In genomic region chr11:13184295-13184794, GRCh38 we compare ENCODE assay signal across 24 cellular contexts.
"Had no signal": no experiment of that assay in that cellular context is flagged by ENCODE, and none has a peak within 500 bp of the region (broad histone marks: within the 10 kb centered on the region; RNA-seq: fewer than 3 reads in every experiment).

No MANE protein-coding gene starts in this region.

- H3K27ac ChIP-seq: adrenal gland, SJCRH30, SK-N-MC, VCaP had no signal

- H3K4me3 Mint-ChIP-seq: activated B cell treated with CpG ODN at 0.5 μM for 24 hours; activated CD8-positive, alpha-beta T cell treated with anti-CD3 and anti-CD28 coated beads for 36 hours; activated T-cell treated with anti-CD3 and anti-CD28 coated beads, Interleukin-2, amount 50 U/mL, for 4 hours; T-cell had no signal

- H3K4me1 Mint-ChIP-seq: activated B cell treated with CpG ODN at 0.5 μM for 24 hours had no signal

- H3K27ac Mint-ChIP-seq: activated B cell treated with CpG ODN at 0.5 μM for 24 hours; activated CD8-positive, alpha-beta T cell treated with anti-CD3 and anti-CD28 coated beads for 36 hours; activated naive CD8-positive, alpha-beta T cell treated with anti-CD3 and anti-CD28 coated beads, Interleukin-2, amount 10 ng/mL, durations not matched to agents 7 days and 5 days; IgD-negative memory B cell; T-cell; T-helper 17 cell had no signal

- H3K9me3 ChIP-seq: adrenal gland had no signal

- H3K27me3 ChIP-seq: adrenal gland, SJCRH30 had no signal

- DNase-seq: activated B cell treated with CpG ODN at 0.5 μM for 24 hours; activated CD4-positive, alpha-beta T cell treated with anti-CD3 and anti-CD28 coated beads for 4 hours; activated CD4-positive, alpha-beta T cell treated with anti-CD3 and anti-CD28 coated beads, Interleukin-2, amount 50 U/mL, for 1 hour; activated CD4-positive, CD25-positive, alpha-beta regulatory T cell treated with anti-CD3 and anti-CD28 coated beads, Interleukin-2, amount 50 U/mL, for 72 hours; activated CD8-positive, alpha-beta T cell treated with anti-CD3 and anti-CD28 coated beads for 36 hours; activated effector memory CD4-positive, alpha-beta T cell treated with anti-CD3 and anti-CD28 coated beads, Interleukin-2, amount 50 U/mL, for 16 hours; activated naive CD4-positive, alpha-beta T cell; activated naive CD4-positive, alpha-beta T cell treated with anti-CD3 and anti-CD28 coated beads, Interleukin-2, amount 50 U/mL, for 16 hours; activated naive CD8-positive, alpha-beta T cell treated with anti-CD3 and anti-CD28 coated beads, Interleukin-2, amount 10 ng/mL, durations not matched to agents 7 days and 5 days; activated T-cell treated with anti-CD3 and anti-CD28 coated beads, Interleukin-2, amount 50 U/mL, for 4 hours; adrenal gland; anterior cingulate cortex; NCI-H1417 treated with DMSO at 0.1 percent for 48 hours; NCI-H187 treated with DMSO at 0.1 percent for 48 hours; NCI-H510A treated with DMSO at 0.1 percent for 48 hours; NCI-H774; SHP77; T-cell; T-helper 17 cell had no signal

- H3K4me3 ChIP-seq: adrenal gland, SJCRH30, SK-N-MC had no signal

- FAIRE-seq: bronchial epithelial cell had no signal

- H3K4me1 ChIP-seq: SJCRH30 had no signal

- ATAC-seq: activated CD8-positive, alpha-beta T cell treated with anti-CD3 and anti-CD28 coated beads for 36 hours; T-cell had no signal

- H3K36me3 Mint-ChIP-seq: IgD-negative memory B cell had no signal

- H3K36me3 ChIP-seq: adrenal gland, SJCRH30 had no signal
